In the genomic region with DNA sequence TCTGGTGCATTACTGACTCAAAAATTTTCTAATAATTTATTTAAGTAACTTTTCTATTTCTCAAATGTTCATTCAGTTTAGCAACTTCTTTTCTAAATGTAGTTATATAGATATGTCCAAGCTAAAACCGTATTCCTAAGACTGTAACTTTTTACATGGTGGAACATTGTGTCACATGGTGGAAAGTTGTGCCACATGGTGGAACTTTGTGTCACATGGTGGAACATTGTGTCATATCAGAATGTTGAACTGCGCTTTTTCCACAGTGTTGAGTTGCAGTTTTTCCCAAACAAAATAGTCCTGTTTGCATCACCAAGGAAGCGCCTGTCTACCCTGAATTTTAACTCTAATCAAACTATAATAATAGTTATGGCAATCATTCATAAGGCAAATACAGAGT, we compare ENCODE assay signal across 29 cellular contexts.
DNase-seq lines count a peak whose midpoint lies in the region; ATAC-seq, FAIRE-seq and TF ChIP-seq lines count a peak whose summit lies in the region.
"Had no signal": no experiment of that assay in that cellular context is flagged by ENCODE, and none has a peak within 500 bp of the region (broad histone marks: within the 10 kb centered on the region; RNA-seq: fewer than 3 reads in every experiment).

No MANE protein-coding gene starts in this region.

- BruUV-seq in HepG2 (replicated peaks; lab: Mats Ljungman, UMichigan): no TSS peak

- H3K27ac ChIP-seq in HepG2 (ENCODE audit: extremely low read length, insufficient read depth, low read length) (no peak overlapping the region), right lobe of liver (no peak overlapping the region), A549 (no peak overlapping the region)
- H3K27ac ChIP-seq: 22Rv1; BLaER1; BLaER1 treated with 17β-estradiol and CSF1 and Interleukin-3, amounts not matched to agents 10 nM and 100 nM; C4-2B had no signal

- 18% methylated on average over 3 of the region's 3 CpGs for WGBS in HepG2 (ENCODE audit: low lambda C conversion rate)
- 55% methylated on average over 3 of the region's 3 CpGs for WGBS in right lobe of liver (ENCODE audit: insufficient coverage, low coverage, low lambda C conversion rate, missing lambda C conversion rate)
- 84% methylated on average over 3 of the region's 3 CpGs for WGBS in A549 (ENCODE audit: missing lambda C conversion rate)

- in situ Hi-C loops in HepG2 (cut with HindIII; ENCODE audit: extremely low pct_ligation_motif_present, low pct_unique_long_range_greater_than_20kb): no loop called here

- TF ChIP-seq RAD21 in HepG2 (CRISPR knock-in tag; IDR thresholded peaks at IDR 0.05) (no peak), A549 (conservative IDR thresholded peaks at IDR 0.05 in 1 of 2, IDR thresholded peaks at IDR 0.05 in 1 of 2) (no peak)

- ATAC-seq in HepG2 (no peak), right lobe of liver (no peak), A549 (no peak)
- ATAC-seq: CD8-positive, alpha-beta T cell had no signal

- no peaks in the 10 kb centered on the region for H3K79me2 ChIP-seq in HepG2 (ENCODE audit: insufficient read depth, low read length)

- CTCF ChIA-PET in HepG2 (lab: Yijun Ruan, JAX; ENCODE audit: low intra/inter-chr PET ratio, low total read pairs): no interaction called here
- CTCF ChIA-PET in A549 (lab: Yijun Ruan, JAX): no interaction called here

- H3K4me3 ChIP-seq in HepG2 (replicated peaks in 1 of 3; ENCODE audit: insufficient read depth in 1 of 3, low read depth in 2 of 3, low read length in 3 of 3) (no peak overlapping the region), right lobe of liver (no peak overlapping the region), A549 (no peak overlapping the region)
- H3K4me3 ChIP-seq: BLaER1; BLaER1 treated with 17β-estradiol and CSF1 and Interleukin-3, amounts not matched to agents 10 nM and 100 nM had no signal

- no peaks in the 10 kb centered on the region for H4K20me1 ChIP-seq in HepG2 (ENCODE audit: insufficient read depth, low read length)
- H4K20me1 ChIP-seq: BLaER1; BLaER1 treated with 17β-estradiol and CSF1 and Interleukin-3, amounts not matched to agents 10 nM and 100 nM had no signal

- H3K9me3 ChIP-seq in HepG2 (ENCODE audit: low read length) (no peaks in the 10 kb centered on the region), right lobe of liver (no peaks in the 10 kb centered on the region), A549 (0 out of 3 replicates have a peak, but pooled peaks cover 8% of the 10 kb centered on the region)
- H3K9me3 ChIP-seq: BE2C; BLaER1; BLaER1 treated with 17β-estradiol and CSF1 and Interleukin-3, amounts not matched to agents 10 nM and 100 nM; Caco-2 had no signal

- TF ChIP-seq CTCF in HepG2 (CRISPR knock-in tag; IDR thresholded peaks at IDR 0.05) (no peak), right lobe of liver (IDR thresholded peaks at IDR 0.05) (no peak), A549 (IDR thresholded peaks at IDR 0.05) (no peak)

- DNase-seq in HepG2 (ENCODE audit: low spot score): no peak
- no peak for DNase-seq in right lobe of liver
- no peak for DNase-seq in A549 (ENCODE audit: low read depth in 1 of 2, low spot score in 1 of 2)
- DNase-seq in hepatic stellate cell (ENCODE audit: low spot score): no peak
- DNase-seq: 8988T; ACHN; AML-193; BE2C; C1 segment of cervical spinal cord; Caco-2; Calu3; CD4-positive, alpha-beta memory T cell; CD4-positive, alpha-beta T cell; CD4-positive, CD25-positive, alpha-beta regulatory T cell; CD8-positive, alpha-beta memory T cell; CD8-positive, alpha-beta T cell; COR-L47; DMS 273 treated with DMSO at 0.1 percent for 48 hours; DMS153; DMS53; DMS79; DMS79 treated with DMSO at 0.1 percent for 48 hours; DND-41; EL had no signal

- no peak overlapping the region for H2AFZ ChIP-seq in HepG2 (ENCODE audit: low read length)

- H3K4me1 ChIP-seq in HepG2 (ENCODE audit: insufficient read depth, low read length) (no peaks in the 10 kb centered on the region), right lobe of liver (no peaks in the 10 kb centered on the region), A549 (peaks cover 5% of the 10 kb centered on the region; the same call in 1 of the 3 replicates)
- H3K4me1 ChIP-seq: BE2C; BLaER1; BLaER1 treated with 17β-estradiol and CSF1 and Interleukin-3, amounts not matched to agents 10 nM and 100 nM; Caco-2 had no signal

- H3K27me3 ChIP-seq in HepG2 (ENCODE audit: control insufficient read depth in 1 of 2, insufficient read depth in 2 of 2, low read length in 2 of 2) (no peaks in the 10 kb centered on the region), right lobe of liver (no peaks in the 10 kb centered on the region)
- H3K27me3 ChIP-seq: BE2C; BLaER1; BLaER1 treated with 17β-estradiol and CSF1 and Interleukin-3, amounts not matched to agents 10 nM and 100 nM had no signal

- FAIRE-seq in HepG2 (lab: Jason Lieb, UNC) (no peak), A549 (lab: Jason Lieb, UNC) (no peak)
- FAIRE-seq: D721Med had no signal

- TF ChIP-seq POLR2A in HepG2 (IDR thresholded peaks at IDR 0.05; ENCODE audit: insufficient read depth in 1 of 2, low read depth in 2 of 2, low read length in 2 of 2) (no peak), right lobe of liver (IDR thresholded peaks at IDR 0.05) (no peak), A549 (IDR thresholded peaks at IDR 0.05; ENCODE audit: low read length) (no peak)

- no peak overlapping the region for H3K4me2 ChIP-seq in HepG2 (ENCODE audit: low read depth, low read length)
- no peak overlapping the region for H3K4me2 ChIP-seq in A549
- H3K4me2 ChIP-seq: BLaER1; BLaER1 treated with 17β-estradiol and CSF1 and Interleukin-3, amounts not matched to agents 10 nM and 100 nM had no signal

- H3K36me3 ChIP-seq in HepG2 (replicated peaks in 1 of 2; ENCODE audit: control insufficient read depth in 1 of 2, insufficient read depth in 2 of 2, low read length in 2 of 2) (no peaks in the 10 kb centered on the region), right lobe of liver (no peaks in the 10 kb centered on the region)
- H3K36me3 ChIP-seq: BE2C; BLaER1; BLaER1 treated with 17β-estradiol and CSF1 and Interleukin-3, amounts not matched to agents 10 nM and 100 nM had no signal

- intact Hi-C loops in HepG2 (cut with micrococcal nuclease; ENCODE audit: unreplicated experiment): no loop called here
- intact Hi-C loops in right lobe of liver (cut with DNase I): no loop called here

- TF ChIP-seq EP300 in HepG2 (IDR thresholded peaks at IDR 0.05; ENCODE audit: low read depth in 2 of 2, low read length in 2 of 2) (no peak), HepG2 (CRISPR knock-in tag; IDR thresholded peaks at IDR 0.05; ENCODE audit: borderline replicate concordance) (no peak), A549 (IDR thresholded peaks at IDR 0.05) (no peak)

- POLR2A ChIA-PET in HepG2 (lab: Yijun Ruan, JAX) (no interaction called here), A549 (lab: Yijun Ruan, JAX) (no interaction called here)

- H3K9ac ChIP-seq in HepG2 (ENCODE audit: insufficient read depth, low read depth, low read length): no peak overlapping the region
- H3K9ac ChIP-seq: BLaER1; BLaER1 treated with 17β-estradiol and CSF1 and Interleukin-3, amounts not matched to agents 10 nM and 100 nM had no signal

TF ChIP-seq in HepG2, 621 proteins besides CTCF, POLR2A, EP300 and RAD21 (continues in another document):
- TF ChIP-seq ZNF230 (CRISPR knock-in tag; IDR thresholded peaks at IDR 0.05) (no peak), ZNF468 (CRISPR knock-in tag; IDR thresholded peaks at IDR 0.05) (no peak), BRCA1 (CRISPR knock-in tag; IDR thresholded peaks at IDR 0.05) (no peak)
- TF ChIP-seq, protein P1, sequence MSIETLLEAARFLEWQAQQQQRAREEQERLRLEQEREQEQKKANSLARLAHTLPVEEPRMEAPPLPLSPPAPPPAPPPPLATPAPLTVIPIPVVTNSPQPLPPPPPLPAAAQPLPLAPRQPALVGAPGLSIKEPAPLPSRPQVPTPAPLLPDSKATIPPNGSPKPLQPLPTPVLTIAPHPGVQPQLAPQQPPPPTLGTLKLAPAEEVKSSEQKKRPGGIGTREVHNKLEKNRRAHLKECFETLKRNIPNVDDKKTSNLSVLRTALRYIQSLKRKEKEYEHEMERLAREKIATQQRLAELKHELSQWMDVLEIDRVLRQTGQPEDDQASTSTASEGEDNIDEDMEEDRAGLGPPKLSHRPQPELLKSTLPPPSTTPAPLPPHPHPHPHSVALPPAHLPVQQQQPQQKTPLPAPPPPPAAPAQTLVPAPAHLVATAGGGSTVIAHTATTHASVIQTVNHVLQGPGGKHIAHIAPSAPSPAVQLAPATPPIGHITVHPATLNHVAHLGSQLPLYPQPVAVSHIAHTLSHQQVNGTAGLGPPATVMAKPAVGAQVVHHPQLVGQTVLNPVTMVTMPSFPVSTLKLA (IDR thresholded peaks at IDR 0.05): peak; percentile 96
- TF ChIP-seq, protein P2, sequence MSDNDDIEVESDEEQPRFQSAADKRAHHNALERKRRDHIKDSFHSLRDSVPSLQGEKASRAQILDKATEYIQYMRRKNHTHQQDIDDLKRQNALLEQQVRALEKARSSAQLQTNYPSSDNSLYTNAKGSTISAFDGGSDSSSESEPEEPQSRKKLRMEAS (IDR thresholded peaks at IDR 0.05): no peak

TF ChIP-seq in A549, 52 proteins besides CTCF, POLR2A, EP300 and RAD21:
- TF ChIP-seq CHD2 (IDR thresholded peaks at IDR 0.05; ENCODE audit: low read length, partially characterized antibody) (no peak), KDM1A (IDR thresholded peaks at IDR 0.05; ENCODE audit: low read depth) (no peak)
- TF ChIP-seq, protein P3, sequence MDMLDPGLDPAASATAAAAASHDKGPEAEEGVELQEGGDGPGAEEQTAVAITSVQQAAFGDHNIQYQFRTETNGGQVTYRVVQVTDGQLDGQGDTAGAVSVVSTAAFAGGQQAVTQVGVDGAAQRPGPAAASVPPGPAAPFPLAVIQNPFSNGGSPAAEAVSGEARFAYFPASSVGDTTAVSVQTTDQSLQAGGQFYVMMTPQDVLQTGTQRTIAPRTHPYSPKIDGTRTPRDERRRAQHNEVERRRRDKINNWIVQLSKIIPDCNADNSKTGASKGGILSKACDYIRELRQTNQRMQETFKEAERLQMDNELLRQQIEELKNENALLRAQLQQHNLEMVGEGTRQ (IDR thresholded peaks at IDR 0.05): peak; percentile 33; the same call in 1 of the 2 replicates
- TF ChIP-seq, protein P4, sequence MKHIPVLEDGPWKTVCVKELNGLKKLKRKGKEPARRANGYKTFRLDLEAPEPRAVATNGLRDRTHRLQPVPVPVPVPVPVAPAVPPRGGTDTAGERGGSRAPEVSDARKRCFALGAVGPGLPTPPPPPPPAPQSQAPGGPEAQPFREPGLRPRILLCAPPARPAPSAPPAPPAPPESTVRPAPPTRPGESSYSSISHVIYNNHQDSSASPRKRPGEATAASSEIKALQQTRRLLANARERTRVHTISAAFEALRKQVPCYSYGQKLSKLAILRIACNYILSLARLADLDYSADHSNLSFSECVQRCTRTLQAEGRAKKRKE (CRISPR knock-in tag; IDR thresholded peaks at IDR 0.05; ENCODE audit: low read depth): no peak
